ENCODE assay signal across 11 cellular contexts in the genomic region with DNA sequence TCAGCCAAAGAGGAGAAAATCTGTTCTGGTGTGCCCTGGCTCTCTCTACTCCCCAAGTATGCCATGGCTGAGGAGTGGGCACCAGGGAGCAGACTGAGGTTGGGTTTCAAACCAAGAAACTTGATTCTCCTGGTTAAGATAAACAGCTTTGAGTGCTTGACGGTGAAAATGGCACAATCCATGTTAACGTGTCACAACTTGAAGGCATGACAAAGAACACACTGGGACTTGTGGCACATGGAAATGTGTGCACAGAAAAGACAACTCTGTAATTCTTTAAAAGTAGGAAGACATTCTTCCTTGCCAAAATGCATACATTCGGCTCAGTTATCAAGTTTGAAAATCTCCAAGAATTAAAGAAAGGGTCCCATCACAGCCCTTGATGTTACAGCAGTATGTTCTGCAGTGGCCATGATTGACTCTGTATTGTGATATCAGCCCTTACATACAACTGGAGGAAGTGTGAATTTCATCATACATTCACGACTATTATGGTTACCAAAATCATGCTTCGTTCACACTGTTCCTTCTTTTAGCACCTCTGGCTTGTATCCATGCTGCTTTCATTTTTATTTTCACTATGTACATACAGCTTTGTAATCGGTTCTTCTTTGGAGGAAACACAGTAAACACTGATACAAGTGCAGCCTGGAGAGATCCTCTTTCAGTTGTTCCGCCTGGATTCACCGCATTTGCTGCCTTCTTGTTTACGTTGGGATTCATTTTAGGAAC. TPM values are rescaled to one million over a fixed set of nuclear protein-coding genes. Genes with fewer than 3 reads are reported as not detected.
DNase-seq lines count a peak whose midpoint lies in the region; ATAC-seq and TF ChIP-seq lines count a peak whose summit lies in the region.
"Had no signal": no experiment of that assay in that cellular context is flagged by ENCODE, and none has a peak within 500 bp of the region (broad histone marks: within the 10 kb centered on the region; RNA-seq: fewer than 3 reads in every experiment).

No MANE protein-coding gene starts in this region.

- TF ChIP-seq POLR2A in ovary (IDR thresholded peaks at IDR 0.05) = no peak

- peaks cover 0 to 4% of the 10 kb centered on the region in 2 donors for H3K4me1 ChIP-seq in left lung
- no peaks in the 10 kb centered on the region for H3K4me1 ChIP-seq in ovary (ENCODE audit: insufficient read depth)

- no peaks in the 10 kb centered on the region for H3K36me3 ChIP-seq in left lung
- no peaks in the 10 kb centered on the region for H3K36me3 ChIP-seq in ovary

- intact Hi-C loops in left lung (cut with DNase I) = no loop called here
- intact Hi-C loops in ovary (cut with DNase I) = no loop called here
- intact Hi-C loops in posterior cingulate gyrus (cut with DNase I) = no loop called here

- 40 to 58% (median 47%) methylated on average over 9 of the region's 9 CpGs for WGBS in ovary, 3 donors

- no peaks in the 10 kb centered on the region for H3K9me3 ChIP-seq in left lung
- no peaks in the 10 kb centered on the region for H3K9me3 ChIP-seq in ovary

- H3K27ac ChIP-seq in left lung (peak overlapping the region in 1 of 2 donors; percentile 1), ovary (no peak overlapping the region)

- no peak for TF ChIP-seq CTCF in left lung (IDR thresholded peaks at IDR 0.05)
- no peak for TF ChIP-seq CTCF in type B pancreatic cell (conservative IDR thresholded peaks at IDR 0.05)
- no peak for TF ChIP-seq CTCF in ovary (IDR thresholded peaks at IDR 0.05)

- H3K36me3 Mint-ChIP-seq in type B pancreatic cell = peaks cover 6% of the 10 kb centered on the region

- H3K27me3 Mint-ChIP-seq in type B pancreatic cell = peaks cover 7% of the 10 kb centered on the region

- no peak overlapping the region for H3K27ac Mint-ChIP-seq in type B pancreatic cell
- H3K27ac Mint-ChIP-seq: progenitor cell of endocrine pancreas had no signal

- ATAC-seq in HG02885 (IDR thresholded peaks at IDR 0.05; ENCODE audit: poor library complexity, unreplicated experiment) = peak; percentile 61
- peak; percentile 63 for ATAC-seq in left lung
- no peak for ATAC-seq in HG03460 (IDR thresholded peaks at IDR 0.05; ENCODE audit: unreplicated experiment)

- no peaks in the 10 kb centered on the region for H3K9me3 Mint-ChIP-seq in type B pancreatic cell

- H3K4me3 ChIP-seq in left lung (no peak overlapping the region), ovary (no peak overlapping the region)

- no peak overlapping the region for H3K4me3 Mint-ChIP-seq in type B pancreatic cell

- no peaks in the 10 kb centered on the region for H3K4me1 Mint-ChIP-seq in type B pancreatic cell (ENCODE audit: unreplicated experiment)

- no peak for TF ChIP-seq EP300 in ovary (IDR thresholded peaks at IDR 0.05)

- DNase-seq in CD1c-positive myeloid dendritic cell (ENCODE audit: extremely low spot score) (peak; percentile 78), NOMO-1 (lab: John Stamatoyannopoulos, UW; ENCODE audit: unreplicated experiment in 2 of 2) (peak; percentile 43 to 96), left lung (no peak), type B pancreatic cell (ENCODE audit: extremely low spot score, unreplicated experiment) (no peak), ovary (no peak), posterior cingulate gyrus (no peak)

- H3K27me3 ChIP-seq in left lung (no peaks in the 10 kb centered on the region), ovary (peaks cover 2% of the 10 kb centered on the region)

RNA-seq across cellular contexts. Expression of gene ACTG2, which starts 15.6 kb away (rescaled TPM):
- total RNA-seq in left lung (100 to 1,000 TPM in 1 of 2 donors, 10 to 100 TPM in 1; 70.2 to 156 TPM), type B pancreatic cell (ENCODE audit: low replicate concordance) (4.2 and 13.7 TPM in 2 replicates), ovary (100 to 1,000 TPM in 1 of 7 donors, 10 to 100 TPM in 4, 1 to 10 TPM in 2; 3.8 to 558 (median 42.6) TPM)
- polyA plus RNA-seq in ovary = 100 to 1,000 TPM in 1 of 2 donors, 10 to 100 TPM in 1; 66.5 to 478 TPM
- total RNA-seq: dermis microvascular lymphatic vessel endothelial cell, NCI-H460 had no signal

RNA-seq across cellular contexts. Expression of gene STAMBP, which starts 48.5 kb away (rescaled TPM):
- total RNA-seq in left lung (10 to 100 TPM; 32.6 to 40.5 TPM), type B pancreatic cell (ENCODE audit: low replicate concordance) (39.0 and 41.0 TPM in 2 replicates), ovary (10 to 100 TPM; 17.0 to 34.2 (median 28.1) TPM)
- 10 to 100 TPM; 24.7 to 67.9 TPM for polyA plus RNA-seq in ovary

RNA-seq across cellular contexts. Expression of gene DGUOK, which starts 49.4 kb away (rescaled TPM):
- total RNA-seq in left lung (10 to 100 TPM; 32.1 to 53.3 TPM), type B pancreatic cell (ENCODE audit: low replicate concordance) (59.3 and 73.4 TPM in 2 replicates), ovary (10 to 100 TPM; 45.8 to 66.2 (median 52.4) TPM)
- 10 to 100 TPM; 70.7 to 84.1 TPM for polyA plus RNA-seq in ovary

Comparison
In these comparisons a context has a peak if more than half of its experiments do, and no peak if none do; other contexts are left out.
1. DNase-seq: peak in CD1c-positive myeloid dendritic cell (single experiment) and NOMO-1 (2 of 2); none in left lung (0 of 2), type B pancreatic cell (single experiment), ovary (0 of 5) and posterior cingulate gyrus (0 of 10).